Comparison of ENCODE assay signal across 16 cellular contexts in the genomic region with DNA sequence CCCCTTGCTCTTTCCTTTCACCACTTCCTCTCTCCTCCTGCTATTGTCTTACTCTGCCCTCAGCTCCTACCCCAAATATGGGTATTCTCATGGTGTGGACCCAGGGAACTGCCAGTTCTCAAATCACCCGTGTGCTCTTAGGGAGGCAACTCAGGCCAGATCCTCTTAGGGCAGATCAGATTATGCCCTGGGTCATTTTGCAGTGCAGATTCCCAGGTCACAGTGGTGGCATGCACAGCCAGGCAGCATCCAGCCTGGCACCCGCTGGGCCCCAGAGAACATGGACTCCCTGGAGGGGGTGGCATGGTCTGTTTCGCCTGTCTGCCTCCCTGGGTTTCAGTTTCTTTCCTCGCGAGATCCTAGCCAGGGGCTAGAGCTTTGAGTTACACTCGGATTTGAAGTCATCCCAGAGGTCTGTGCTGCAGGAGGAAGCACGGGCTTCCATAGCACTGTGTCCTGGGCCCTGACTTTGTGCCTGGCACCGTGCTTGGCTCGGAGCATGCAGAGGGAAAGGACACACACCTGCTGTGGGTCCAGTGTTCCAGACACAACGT.
"Had no signal": no experiment of that assay in that cellular context is flagged by ENCODE, and none has a peak within 500 bp of the region (broad histone marks: within the 10 kb centered on the region; RNA-seq: fewer than 3 reads in every experiment).

No MANE protein-coding gene starts in this region.

- H3K4me3 Mint-ChIP-seq: activated CD4-positive, alpha-beta memory T cell treated with anti-CD3 and anti-CD28 coated beads for 36 hours; activated naive CD8-positive, alpha-beta T cell; activated T-helper 1 cell treated with anti-CD3 and anti-CD28 coated beads, Interleukin-12 subunit alpha, Interleukin-12 subunit beta, Interleukin-2, Interleukin-4 antibody, amounts not matched to agents 30 ng/mL and 10 ng/mL and 1 ng/mL, durations not matched to agents 14 hours and 24 hours and 36 hours; dendritic cell treated with granulocyte-macrophage colony-stimulating factor and Interleukin-4, amounts not matched to agents 40 ng/mL and 50 ng/mL, for 4 days; effector memory CD8-positive, alpha-beta T cell; memory B cell; naive thymus-derived CD4-positive, alpha-beta T cell; T-helper 2 cell treated with Interferon-gamma antibody and Interleukin-4, amounts not matched to agents 5 μg/mL and 100 μg/mL, for 36 hours had no signal

- H3K4me1 Mint-ChIP-seq: memory B cell; naive thymus-derived CD4-positive, alpha-beta T cell had no signal

- H3K27ac Mint-ChIP-seq: activated CD4-positive, alpha-beta memory T cell treated with anti-CD3 and anti-CD28 coated beads for 36 hours; activated naive CD8-positive, alpha-beta T cell; activated T-helper 1 cell treated with anti-CD3 and anti-CD28 coated beads, Interleukin-12 subunit alpha, Interleukin-12 subunit beta, Interleukin-2, Interleukin-4 antibody, amounts not matched to agents 30 ng/mL and 10 ng/mL and 1 ng/mL, durations not matched to agents 14 hours and 24 hours and 36 hours; dendritic cell treated with granulocyte-macrophage colony-stimulating factor and Interleukin-4, amounts not matched to agents 40 ng/mL and 50 ng/mL, for 4 days; effector memory CD8-positive, alpha-beta T cell; memory B cell; naive thymus-derived CD4-positive, alpha-beta T cell; T-helper 2 cell treated with Interferon-gamma antibody and Interleukin-4, amounts not matched to agents 5 μg/mL and 100 μg/mL, for 36 hours had no signal

- H3K27me3 ChIP-seq: foreskin keratinocyte, pancreas, spleen, tibial artery had no signal

- H3K4me3 ChIP-seq: pancreas, spleen, tibial artery had no signal

- ATAC-seq: effector memory CD8-positive, alpha-beta T cell; foreskin keratinocyte; naive thymus-derived CD4-positive, alpha-beta T cell; pancreas had no signal

- DNase-seq: activated CD4-positive, alpha-beta memory T cell treated with anti-CD3 and anti-CD28 coated beads for 36 hours; activated CD4-positive, alpha-beta T cell treated with anti-CD3 and anti-CD28 coated beads for 4 hours; activated T-cell treated with anti-CD3 and anti-CD28 coated beads for 4 hours; effector memory CD8-positive, alpha-beta T cell; foreskin keratinocyte; naive thymus-derived CD4-positive, alpha-beta T cell; pancreas; spleen; stimulated activated naive CD4-positive, alpha-beta T cell treated with Interleukin-2 at 50 U/mL for 16 hours; tibial artery had no signal

- H3K9me3 ChIP-seq: pancreas, spleen, tibial artery had no signal

- H3K27ac ChIP-seq: epithelial cell of prostate, foreskin keratinocyte, pancreas, spleen, tibial artery had no signal

- H3K36me3 Mint-ChIP-seq: activated CD4-positive, alpha-beta memory T cell treated with anti-CD3 and anti-CD28 coated beads for 36 hours; activated naive CD8-positive, alpha-beta T cell; memory B cell; naive thymus-derived CD4-positive, alpha-beta T cell had no signal

- H3K36me3 ChIP-seq: pancreas, spleen had no signal

- H3K9me3 Mint-ChIP-seq: activated CD4-positive, alpha-beta memory T cell treated with anti-CD3 and anti-CD28 coated beads for 36 hours; activated T-helper 1 cell treated with anti-CD3 and anti-CD28 coated beads, Interleukin-12 subunit alpha, Interleukin-12 subunit beta, Interleukin-2, Interleukin-4 antibody, amounts not matched to agents 30 ng/mL and 10 ng/mL and 1 ng/mL, durations not matched to agents 14 hours and 24 hours and 36 hours; dendritic cell treated with granulocyte-macrophage colony-stimulating factor and Interleukin-4, amounts not matched to agents 40 ng/mL and 50 ng/mL, for 4 days; effector memory CD8-positive, alpha-beta T cell; memory B cell; naive thymus-derived CD4-positive, alpha-beta T cell; T-helper 2 cell treated with Interferon-gamma antibody and Interleukin-4, amounts not matched to agents 5 μg/mL and 100 μg/mL, for 36 hours had no signal

- H3K27me3 Mint-ChIP-seq: activated CD4-positive, alpha-beta memory T cell treated with anti-CD3 and anti-CD28 coated beads for 36 hours; activated naive CD8-positive, alpha-beta T cell; dendritic cell treated with granulocyte-macrophage colony-stimulating factor and Interleukin-4, amounts not matched to agents 40 ng/mL and 50 ng/mL, for 4 days had no signal

- H3K4me1 ChIP-seq: foreskin keratinocyte, pancreas, spleen had no signal
